In the genomic region with DNA sequence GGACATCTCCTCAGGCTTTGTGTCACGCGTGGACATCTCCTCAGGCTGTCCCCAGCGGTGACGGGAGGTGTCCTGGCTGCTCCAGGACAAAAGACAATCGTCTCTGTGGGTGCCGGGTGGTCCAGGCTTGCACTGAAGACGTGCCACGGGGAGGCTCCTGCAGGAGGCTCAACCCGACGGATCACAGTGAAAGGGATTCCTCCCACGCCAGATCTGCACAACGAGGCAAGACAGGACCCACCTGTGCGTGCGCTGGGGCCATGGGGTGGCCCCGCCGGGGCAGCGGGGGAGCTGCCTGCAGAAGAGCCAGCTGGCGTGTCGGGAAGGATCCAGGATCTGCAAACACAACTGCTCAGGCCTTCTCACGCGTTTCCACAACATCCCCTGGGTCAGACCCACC, we compare ENCODE assay signal across 24 cellular contexts. TPM values are rescaled to one million over a fixed set of nuclear protein-coding genes. Genes with fewer than 3 reads are reported as not detected.
A peak's percentile ranks its signal among the peaks of the same experiment; 100 is the strongest.
DNase-seq lines count a peak whose midpoint lies in the region; ATAC-seq, FAIRE-seq and TF ChIP-seq lines count a peak whose summit lies in the region.
"Had no signal": no experiment of that assay in that cellular context is flagged by ENCODE, and none has a peak within 500 bp of the region (broad histone marks: within the 10 kb centered on the region; RNA-seq: fewer than 3 reads in every experiment).

No MANE protein-coding gene starts in this region.

- DNase-seq in Right ventricle myocardium inferior (ENCODE audit: missing footprints) (peak; percentile 56), left ventricle myocardium inferior (no peak), K562 (ENCODE audit: extremely low read depth in 1 of 4, low spot score in 3 of 4) (no peak), left kidney (ENCODE audit: low read depth, low spot score) (peak; percentile 65), neuronal stem cell (ENCODE audit: low spot score) (no peak), NCI-H774 (lab: John Stamatoyannopoulos, UW) (no peak), NCI-H1694 treated with DMSO at 0.1 percent for 48 hours (lab: John Stamatoyannopoulos, UW) (no peak)
- DNase-seq: Caco-2; CD4-positive, CD25-positive, alpha-beta regulatory T cell; CD8-positive, alpha-beta T cell; DMS153; DND-41; GDM1; GM23248; H7; HCEC 1CT had no signal

- H3K27me3 ChIP-seq in left ventricle myocardium inferior (ENCODE audit: low read depth) (peaks cover 50% of the 10 kb centered on the region), K562 (ENCODE audit: control insufficient read depth in 2 of 2, insufficient read depth in 2 of 2, low read length in 2 of 2) (peaks cover 47 to 72% of the 10 kb centered on the region in 2 experiments), neuronal stem cell (ENCODE audit: control insufficient read depth in 3 of 3, insufficient read depth in 3 of 3, low read depth in 1 of 3, low read length in 3 of 3) (peaks cover 0 to 41% (median 0%) of the 10 kb centered on the region in 3 experiments), gastroesophageal sphincter (peaks cover 66% of the 10 kb centered on the region)

- peak overlapping the region; percentile 89 for H2BK12ac ChIP-seq in neuronal stem cell (ENCODE audit: low read length)

- H2BK120ac ChIP-seq in neuronal stem cell (ENCODE audit: low read depth, low read length) = no peak overlapping the region

- no peak overlapping the region for H4K91ac ChIP-seq in neuronal stem cell (ENCODE audit: low read depth, low read length, poor library complexity)

- TF ChIP-seq RAD21 in K562 (CRISPR knock-in tag; conservative IDR thresholded peaks at IDR 0.05 in 1 of 2, IDR thresholded peaks at IDR 0.05 in 1 of 2) = no peak

- no peak overlapping the region for H2BK5ac ChIP-seq in neuronal stem cell (ENCODE audit: low read length)

- no peaks in the 10 kb centered on the region for H3K79me2 ChIP-seq in K562 (ENCODE audit: control insufficient read depth, insufficient read depth, low read length)

- CTCF ChIA-PET in K562 (lab: Yijun Ruan, JAX; ENCODE audit: low intra/inter-chr PET ratio) = no interaction called here

- H3K9me3 ChIP-seq in left ventricle myocardium inferior (replicated peaks) = no peaks in the 10 kb centered on the region
- no peaks in the 10 kb centered on the region for H3K9me3 ChIP-seq in K562 (replicated peaks; ENCODE audit: control insufficient read depth, insufficient read depth, low read depth, low read length)
- peaks cover 3 to 5% of the 10 kb centered on the region in 2 donors for H3K9me3 ChIP-seq in neuronal stem cell (replicated peaks in 1 of 2; ENCODE audit: control insufficient read depth in 2 of 2, insufficient read depth in 1 of 2, low read depth in 1 of 2, low read length in 2 of 2)
- peaks cover 0 to 8% (median 0%) of the 10 kb centered on the region in 3 donors for H3K9me3 ChIP-seq in gastroesophageal sphincter
- H3K9me3 ChIP-seq: BLaER1, Caco-2 had no signal

- H3K27ac ChIP-seq in left ventricle myocardium inferior (replicated peaks) (no peak overlapping the region), K562 (ENCODE audit: extremely low read depth, low read depth, low read length) (no peak overlapping the region), neuronal stem cell (replicated peaks; ENCODE audit: low read length) (no peak overlapping the region), gastroesophageal sphincter (no peak overlapping the region)
- H3K27ac ChIP-seq: 22Rv1, BLaER1, C4-2B, GM23248 had no signal

- H3K23ac ChIP-seq in neuronal stem cell (ENCODE audit: low read depth, low read length, poor library complexity) = no peak overlapping the region

- peak overlapping the region; percentile 36 for H3K18ac ChIP-seq in neuronal stem cell (ENCODE audit: low read length)

- intact Hi-C loops in Right ventricle myocardium inferior (cut with DNase I) = no loop called here
- intact Hi-C loops in left ventricle myocardium inferior (cut with micrococcal nuclease) = no loop called here
- intact Hi-C loops in K562 (cut with micrococcal nuclease) = no loop called here

- peak overlapping the region; percentile 33 for H3K14ac ChIP-seq in neuronal stem cell (ENCODE audit: low read length)

- peaks cover 3% of the 10 kb centered on the region for H3K9me1 ChIP-seq in K562 (ENCODE audit: control insufficient read depth, insufficient read depth, low read length)

- FAIRE-seq in K562 (lab: Jason Lieb, UNC) = no peak
- FAIRE-seq: A204.1, GM12878, H1 had no signal

- no peak overlapping the region for H3K4me3 ChIP-seq in left ventricle myocardium inferior
- no peak overlapping the region for H3K4me3 ChIP-seq in K562
- H3K4me3 ChIP-seq in neuronal stem cell (ENCODE audit: low read length in 2 of 2) = no peak overlapping the region
- H3K4me3 ChIP-seq in gastroesophageal sphincter = no peak overlapping the region
- H3K4me3 ChIP-seq: BLaER1, GM12878, GM23248 had no signal

- TF ChIP-seq POLR2A in K562 (conservative IDR thresholded peaks at IDR 0.05) (no peak), gastroesophageal sphincter (IDR thresholded peaks at IDR 0.05) (no peak)

- peaks cover 14% of the 10 kb centered on the region for H4K20me1 ChIP-seq in K562 (replicated peaks; ENCODE audit: control insufficient read depth, insufficient read depth, low read length)

- ATAC-seq in Right ventricle myocardium inferior (no peak), K562 (no peak), gastroesophageal sphincter (no peak)
- ATAC-seq: CD8-positive, alpha-beta T cell; GM12878 had no signal

- H3K4me2 ChIP-seq in K562 (ENCODE audit: insufficient read depth, low read length) (no peak overlapping the region), neuronal stem cell (ENCODE audit: insufficient read depth, low read length, poor library complexity, severe bottlenecking) (no peak overlapping the region)
- H3K4me2 ChIP-seq: BLaER1 had no signal

- H3K9ac ChIP-seq in K562 (ENCODE audit: insufficient read depth in 1 of 2, low read depth in 2 of 2, low read length in 2 of 2) = no peak overlapping the region
- peak overlapping the region; percentile 40 for H3K9ac ChIP-seq in neuronal stem cell (ENCODE audit: low read depth, low read length, poor library complexity)
- H3K9ac ChIP-seq: BLaER1, GM23248 had no signal

- H3K4me1 ChIP-seq in left ventricle myocardium inferior (no peaks in the 10 kb centered on the region), K562 (replicated peaks in 1 of 2; ENCODE audit: control insufficient read depth in 2 of 2, insufficient read depth in 2 of 2, low read length in 2 of 2) (peaks cover 0 to 13% of the 10 kb centered on the region in 2 experiments; a peak in 1 of 5 replicates), neuronal stem cell (ENCODE audit: control insufficient read depth in 2 of 2, insufficient read depth in 1 of 2, low read depth in 1 of 2, low read length in 2 of 2) (peaks cover 0 to 16% of the 10 kb centered on the region in 2 donors), gastroesophageal sphincter (no peaks in the 10 kb centered on the region)
- H3K4me1 ChIP-seq: BLaER1, Caco-2 had no signal

- in situ Hi-C loops in K562 (cut with MboI) = no loop called here

- peaks cover 6% of the 10 kb centered on the region for H3K36me3 ChIP-seq in left ventricle myocardium inferior
- H3K36me3 ChIP-seq in K562 (ENCODE audit: control insufficient read depth, insufficient read depth, low read length) = no peaks in the 10 kb centered on the region
- H3K36me3 ChIP-seq in neuronal stem cell (replicated peaks in 1 of 2; ENCODE audit: control insufficient read depth in 2 of 2, insufficient read depth in 2 of 2, low read length in 2 of 2) = no peaks in the 10 kb centered on the region
- H3K36me3 ChIP-seq in gastroesophageal sphincter = no peaks in the 10 kb centered on the region
- H3K36me3 ChIP-seq: BLaER1 had no signal

- no peak overlapping the region for H3K4ac ChIP-seq in neuronal stem cell (ENCODE audit: low read length)

- peak overlapping the region; percentile 44 for H2AK5ac ChIP-seq in neuronal stem cell (ENCODE audit: low read depth, low read length)

- H3K79me1 ChIP-seq in neuronal stem cell (ENCODE audit: low read depth, low read length) = peaks cover 9% of the 10 kb centered on the region

- POLR2A ChIA-PET in K562 (lab: Yijun Ruan, JAX) = no interaction called here

- no peak for TF ChIP-seq EP300 in K562 (IDR thresholded peaks at IDR 0.05; ENCODE audit: low read length)
- no peak for TF ChIP-seq EP300 in gastroesophageal sphincter (IDR thresholded peaks at IDR 0.05)

- H2AFZ ChIP-seq in K562 (ENCODE audit: low read depth, low read length) = no peak overlapping the region
- H2AFZ ChIP-seq in neuronal stem cell (ENCODE audit: low read length) = no peak overlapping the region
- H2AFZ ChIP-seq: GM23248 had no signal

- no peak overlapping the region for H4K8ac ChIP-seq in neuronal stem cell (ENCODE audit: low read depth, low read length)

- no peak overlapping the region for H2BK15ac ChIP-seq in neuronal stem cell (ENCODE audit: low read length)

- BruUV-seq in K562 (replicated peaks; lab: Mats Ljungman, UMichigan) = no TSS peak

- WGBS in K562 (ENCODE audit: insufficient coverage, low coverage, missing lambda C conversion rate) = 2% methylated on average over 21 of the region's 21 CpGs
- WGBS in neuronal stem cell (ENCODE audit: extremely low coverage in 2 of 2, insufficient read length in 2 of 2, insufficient replicate concordance in 1 of 2), 2 donors = no CpG with 5 or more reads among the region's 21 CpGs
- 76 to 95% methylated on average over 3 to 4 of the region's 21 CpGs for WGBS in gastroesophageal sphincter (ENCODE audit: low coverage in 1 of 2), 2 donors

- TF ChIP-seq CTCF in left ventricle myocardium inferior (IDR thresholded peaks at IDR 0.05; ENCODE audit: borderline replicate concordance) = no peak
- TF ChIP-seq CTCF in K562 (IDR thresholded peaks at IDR 0.05 in 2 of 3, conservative IDR thresholded peaks at IDR 0.05 in 1 of 3; ENCODE audit: insufficient read depth in 2 of 3, low read depth in 1 of 3, low read length in 3 of 3) = no peak
- TF ChIP-seq CTCF in gastroesophageal sphincter (IDR thresholded peaks at IDR 0.05) = no peak

RNA-seq across cellular contexts. Expression of a gene that starts 18.8 kb away (rescaled TPM):
- total RNA-seq in Right ventricle myocardium inferior (1.4 TPM), left ventricle myocardium inferior (0.52 TPM), K562 (2014; rRNA removed) (0.45 and 0.94 TPM in 2 replicates), K562 (2014; rRNA removed; fragmentation: Illumina TruSeq; extraction: Trizol) (0.06 and 0.15 TPM in 2 replicates), K562 (2015; rRNA removed; fragmentation: Illumina TruSeq; extraction: Trizol) (0.11 and 0.25 TPM in 2 replicates), K562 (2021) (0.98 and 1.2 TPM in 2 replicates), gastroesophageal sphincter (1 to 10 TPM in 1 of 4 donors, under 1 TPM in 3; 0.54 to 2.3 (median 0.87) TPM)
- total RNA-seq in K562 (2011; cell fraction: chromatin; rRNA removed; ENCODE audit: low replicate concordance) = 1.6 and 7.5 TPM in 2 replicates
- 3.9 and 5.7 TPM in 2 replicates for total RNA-seq in K562 (2011; cell fraction: nucleolus; rRNA removed)
- total RNA-seq in K562 (2011; cell fraction: nucleoplasm; rRNA removed) = 2.1 and 3.2 TPM in 2 replicates
- polyA plus RNA-seq in K562 (2011; rRNA removed) (0.78 and 0.93 TPM in 2 replicates), K562 (2014; fragmentation: Illumina TruSeq; extraction: Trizol) (0.49 and 0.66 TPM in 2 replicates), K562 (2014; fragmentation: Nextera tagmentation; extraction: Ambion mirVana) (not detected), K562 (2014; rRNA removed) (0.78 and 1.2 TPM in 2 replicates)
- 0.49 and 1.9 TPM in 2 replicates for polyA plus RNA-seq in K562 (2011; cell fraction: cytosol; rRNA removed)
- 2.9 and 7.4 TPM in 2 replicates for polyA plus RNA-seq in K562 (2011; cell fraction: nucleus; rRNA removed)
- polyA plus RNA-seq in K562 (2012) = 0.49 and 2.9 TPM in 2 replicates
- 1.3 and 3.0 TPM in 2 replicates for polyA minus RNA-seq in K562 (2011; rRNA and poly(A)+ RNA removed)
- 0.91 and 1.5 TPM in 2 replicates for polyA minus RNA-seq in K562 (2011; cell fraction: cytosol; rRNA and poly(A)+ RNA removed)
- 2.4 and 4.6 TPM in 2 replicates for polyA minus RNA-seq in K562 (2011; cell fraction: nucleus; rRNA and poly(A)+ RNA removed)
- 1.5 TPM for polyA plus RNA-seq in neuronal stem cell (2013, experiment 1 of 2)
- polyA plus RNA-seq in neuronal stem cell (2013, experiment 2 of 2) = 1.4 TPM
- total RNA-seq: CD4-positive, CD25-positive, alpha-beta regulatory T cell; CD8-positive, alpha-beta T cell; GM12878; GM23248 had no signal
- polyA plus RNA-seq: AG04450; CD4-positive, CD25-positive, alpha-beta regulatory T cell; GM12878; GM23248 had no signal

Comparison
In these comparisons a context has a peak if more than half of its experiments do, and no peak if none do; other contexts are left out.
1. DNase-seq: peak in Right ventricle myocardium inferior (single experiment) and left kidney (single experiment); none in left ventricle myocardium inferior (single experiment), K562 (0 of 4), neuronal stem cell (single experiment), NCI-H774 (single experiment) and NCI-H1694 treated with DMSO at 0.1 percent for 48 hours (single experiment).